Comparison of ENCODE assay signal across 17 cellular contexts in genomic region chr14:101404426-101405170, GRCh38.
"Had no signal": no experiment of that assay in that cellular context is flagged by ENCODE, and none has a peak within 500 bp of the region (broad histone marks: within the 10 kb centered on the region; RNA-seq: fewer than 3 reads in every experiment).

No MANE protein-coding gene starts in this region.

- H3K4me2 ChIP-seq: neural progenitor cell had no signal

- H2AFZ ChIP-seq: neural progenitor cell had no signal

- H3K27me3 ChIP-seq: brain microvascular endothelial cell, neural progenitor cell, pancreas, testis had no signal

- DNase-seq: activated CD4-positive, alpha-beta memory T cell treated with anti-CD3 and anti-CD28 coated beads for 36 hours; activated gamma-delta T cell treated with Interleukin-2 at 50 U/mL for 16 hours; activated naive CD8-positive, alpha-beta T cell treated with anti-CD3 and anti-CD28 coated beads for 36 hours; activated T-cell treated with anti-CD3 and anti-CD28 coated beads, Interleukin-2, amount 50 U/mL, for 48 hours; brain microvascular endothelial cell; cerebellar nuclear complex; erythroblast; hippocampal formation; midbrain; pancreas; retina; stimulated activated CD4-positive, alpha-beta T cell treated with anti-CD3 and anti-CD28 coated beads, Interleukin-15, amount 100 ng/mL, for 24 hours; stimulated activated CD4-positive, alpha-beta T cell treated with anti-CD3 and anti-CD28 coated beads, Interleukin-4, amount 100 ng/mL, for 24 hours; testis had no signal

- H3K9me3 ChIP-seq: pancreas, testis had no signal

- H3K9ac ChIP-seq: neural progenitor cell had no signal

- H3K36me3 ChIP-seq: brain microvascular endothelial cell, neural progenitor cell, pancreas had no signal

- ATAC-seq: activated CD4-positive, CD25-positive, alpha-beta regulatory T cell treated with anti-CD3 and anti-CD28 coated beads, Interleukin-2, amount 50 U/mL, for 24 hours had no signal

- H3K4me3 ChIP-seq: neural progenitor cell, pancreas, testis had no signal

- FAIRE-seq: keratinocyte, pancreas had no signal

- H3K27ac ChIP-seq: brain microvascular endothelial cell, neural progenitor cell, pancreas had no signal

- H3K4me1 ChIP-seq: neural progenitor cell, pancreas had no signal
